In the genomic region with DNA sequence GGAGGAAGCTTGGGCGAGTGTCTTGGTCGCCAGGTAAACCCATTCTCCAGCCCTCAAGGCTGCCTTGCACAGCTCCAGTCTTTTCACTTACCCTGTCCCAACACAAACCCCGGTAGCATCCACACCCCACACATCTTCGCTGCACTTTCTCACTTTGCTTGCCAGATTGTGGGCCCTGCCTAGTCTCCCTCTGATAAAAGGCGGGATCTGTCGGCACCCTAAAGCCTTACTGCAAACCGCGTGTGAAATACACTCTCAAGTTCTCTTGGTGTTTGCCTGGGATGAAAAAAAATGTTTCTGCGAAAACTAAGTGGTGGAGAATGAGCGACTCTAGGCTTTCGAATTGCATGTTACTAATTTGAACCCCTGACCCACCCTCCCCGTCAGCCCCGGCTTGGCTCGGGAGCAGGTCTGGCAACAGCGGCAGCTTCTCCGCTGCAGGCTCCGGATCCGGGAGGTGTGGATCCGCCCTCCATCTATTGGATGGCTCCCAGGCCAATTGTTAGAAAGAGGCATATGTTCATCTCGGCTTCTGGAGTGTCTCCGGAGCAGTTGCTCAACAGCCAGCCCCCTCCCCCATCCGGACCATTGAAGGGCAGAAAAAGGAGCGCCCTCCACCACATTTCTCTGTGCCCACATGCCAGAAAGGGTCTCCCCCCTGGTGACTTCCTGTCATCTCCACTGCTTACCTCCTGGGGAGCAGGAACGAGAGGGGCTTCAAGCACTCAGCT, we compare ENCODE assay signal across 8 cellular contexts. TPM values are rescaled to one million over a fixed set of nuclear protein-coding genes. Genes with fewer than 3 reads are reported as not detected.
DNase-seq lines count a peak whose midpoint lies in the region; ATAC-seq and TF ChIP-seq lines count a peak whose summit lies in the region.

No MANE protein-coding gene starts in this region.

- H3K9ac ChIP-seq in mesendoderm (ENCODE audit: low read length) (peak overlapping the region; percentile 44), stomach smooth muscle (ENCODE audit: low read length in 2 of 2) (no peak overlapping the region)

- no peak overlapping the region for H3K18ac ChIP-seq in mesendoderm (ENCODE audit: low read length)

- no peak overlapping the region for H3K4ac ChIP-seq in mesendoderm (ENCODE audit: low read depth, low read length)

- intact Hi-C loops in activated CD4-positive, alpha-beta T cell treated with anti-CD3 and anti-CD28 coated beads, Interleukin-2, amount 10 ng/mL, durations not matched to agents 24 days and 14 days (cut with micrococcal nuclease): loop anchor here (2.0 to 5.0 kb wide), 3 partner anchors 39 to 406 kb away; partner anchors contain the start of gene PHKA1

- H2AK5ac ChIP-seq in mesendoderm (ENCODE audit: low read length): no peak overlapping the region

- H3K23ac ChIP-seq in mesendoderm (ENCODE audit: low read length): no peak overlapping the region

- H3K4me3 ChIP-seq in BE2C (ENCODE audit: low read depth, low read length): peak overlapping the region; percentile 45
- no peak overlapping the region for H3K4me3 ChIP-seq in mesendoderm (ENCODE audit: low read length)
- H3K4me3 ChIP-seq in stomach smooth muscle (ENCODE audit: low read length in 2 of 2): peak overlapping the region; percentile 66 to 72

- H3K27ac Mint-ChIP-seq in activated CD4-positive, alpha-beta T cell treated with anti-CD3 and anti-CD28 coated beads, Interleukin-2, amount 10 ng/mL, durations not matched to agents 24 days and 14 days: no peak overlapping the region

- no peak overlapping the region for H2BK15ac ChIP-seq in mesendoderm (replicated peaks; ENCODE audit: low read depth)

- no peak overlapping the region for H3K27ac ChIP-seq in mesendoderm (ENCODE audit: low read depth, low read length)
- H3K27ac ChIP-seq in stomach smooth muscle (ENCODE audit: low read length): no peak overlapping the region

- H3K79me2 ChIP-seq in mesendoderm (ENCODE audit: control insufficient read depth, insufficient read depth, low read length): no peaks in the 10 kb centered on the region

- no peaks in the 10 kb centered on the region for H3K9me3 Mint-ChIP-seq in activated CD4-positive, alpha-beta T cell treated with anti-CD3 and anti-CD28 coated beads, Interleukin-2, amount 10 ng/mL, durations not matched to agents 24 days and 14 days

- no peak overlapping the region for H4K5ac ChIP-seq in mesendoderm (ENCODE audit: low read length)

- H4K8ac ChIP-seq in mesendoderm (ENCODE audit: low read depth, low read length): no peak overlapping the region

- peak overlapping the region; percentile 42 for H3K56ac ChIP-seq in mesendoderm (ENCODE audit: low read length)

- H3K4me1 ChIP-seq in BE2C (peaks cover 5% of the 10 kb centered on the region), mesendoderm (ENCODE audit: control insufficient read depth, low read depth, low read length) (no peaks in the 10 kb centered on the region), stomach smooth muscle (ENCODE audit: control insufficient read depth, insufficient read depth, low read length) (peaks cover 44% of the 10 kb centered on the region)

- no peaks in the 10 kb centered on the region for H3K9me3 ChIP-seq in BE2C
- no peaks in the 10 kb centered on the region for H3K9me3 ChIP-seq in stomach smooth muscle (ENCODE audit: control insufficient read depth in 2 of 2, low read length in 2 of 2)

- H3K27me3 ChIP-seq in BE2C (peaks cover 21% of the 10 kb centered on the region), mesendoderm (ENCODE audit: insufficient read depth, low read length, poor library complexity) (peaks cover 22% of the 10 kb centered on the region), stomach smooth muscle (ENCODE audit: control insufficient read depth in 1 of 2, insufficient read depth in 2 of 2, low read length in 2 of 2) (peaks cover 0 to 40% of the 10 kb centered on the region in 2 donors)

- H3K79me1 ChIP-seq in mesendoderm (ENCODE audit: low read length): no peaks in the 10 kb centered on the region

- no peaks in the 10 kb centered on the region for H3K36me3 ChIP-seq in BE2C
- no peaks in the 10 kb centered on the region for H3K36me3 ChIP-seq in mesendoderm (ENCODE audit: control insufficient read depth, insufficient read depth, low read length)
- no peaks in the 10 kb centered on the region for H3K36me3 ChIP-seq in stomach smooth muscle (ENCODE audit: control insufficient read depth in 2 of 2, insufficient read depth in 2 of 2, low read length in 2 of 2)

- no CpG with 5 or more reads among the region's 24 CpGs for WGBS in mesendoderm (ENCODE audit: extremely low coverage, insufficient coverage, low lambda C conversion rate)

- H2BK5ac ChIP-seq in mesendoderm (ENCODE audit: low read length): no peak overlapping the region

- H3K27me3 Mint-ChIP-seq in activated CD4-positive, alpha-beta T cell treated with anti-CD3 and anti-CD28 coated beads, Interleukin-2, amount 10 ng/mL, durations not matched to agents 24 days and 14 days: peaks cover 46% of the 10 kb centered on the region

- H2BK120ac ChIP-seq in mesendoderm (ENCODE audit: low read depth, low read length): no peak overlapping the region

- no peaks in the 10 kb centered on the region for H3K36me3 Mint-ChIP-seq in activated CD4-positive, alpha-beta T cell treated with anti-CD3 and anti-CD28 coated beads, Interleukin-2, amount 10 ng/mL, durations not matched to agents 24 days and 14 days (ENCODE audit: low read depth)

- peak overlapping the region; percentile 62 for H3K4me3 Mint-ChIP-seq in activated CD4-positive, alpha-beta T cell treated with anti-CD3 and anti-CD28 coated beads, Interleukin-2, amount 10 ng/mL, durations not matched to agents 24 days and 14 days

- DNase-seq in BE2C: peak; percentile 74
- DNase-seq in NCI-H2081 (lab: John Stamatoyannopoulos, UW): peak; percentile 54 to 76
- peak; percentile 74 for DNase-seq in activated CD4-positive, alpha-beta T cell treated with anti-CD3 and anti-CD28 coated beads, Interleukin-2, amount 10 ng/mL, durations not matched to agents 24 days and 14 days
- peak; percentile 54 for DNase-seq in epidermal melanocyte (ENCODE audit: insufficient read length, low spot score)
- peak; percentile 88 for DNase-seq in mesendoderm

- TF ChIP-seq CTCF in BE2C (IDR thresholded peaks at IDR 0.05; ENCODE audit: low read depth, low read length): no peak

- H3K4me1 Mint-ChIP-seq in activated CD4-positive, alpha-beta T cell treated with anti-CD3 and anti-CD28 coated beads, Interleukin-2, amount 10 ng/mL, durations not matched to agents 24 days and 14 days: peaks cover 21% of the 10 kb centered on the region

- ATAC-seq in GM21528 (IDR thresholded peaks at IDR 0.05; ENCODE audit: low FRiP score, unreplicated experiment): peak; percentile 66
- no peak for ATAC-seq in HG02885 (IDR thresholded peaks at IDR 0.05; ENCODE audit: poor library complexity, unreplicated experiment)

- H3K4me2 ChIP-seq in mesendoderm (ENCODE audit: low read length): peak overlapping the region; percentile 80

RNA-seq across cellular contexts. Expression of gene CITED1, which starts 3.0 kb away (rescaled TPM):
- 12.4 TPM for polyA plus RNA-seq in BE2C (2012; ENCODE audit: insufficient read depth, insufficient read length, low read depth)
- total RNA-seq in activated CD4-positive, alpha-beta T cell treated with anti-CD3 and anti-CD28 coated beads, Interleukin-2, amount 10 ng/mL, durations not matched to agents 24 days and 14 days: not detected in 2 replicates
- 0.81 TPM for polyA plus RNA-seq in mesendoderm (2013, experiment 1 of 2)
- polyA plus RNA-seq in mesendoderm (2013, experiment 2 of 2): 0.85 TPM

RNA-seq across cellular contexts. Expression of gene RPS4X, which starts 31.7 kb away (rescaled TPM):
- 756 TPM for polyA plus RNA-seq in BE2C (2012; ENCODE audit: insufficient read depth, insufficient read length, low read depth)
- 1,047 and 1,054 TPM in 2 replicates for total RNA-seq in activated CD4-positive, alpha-beta T cell treated with anti-CD3 and anti-CD28 coated beads, Interleukin-2, amount 10 ng/mL, durations not matched to agents 24 days and 14 days
- polyA plus RNA-seq in mesendoderm (2013, experiment 1 of 2): 1,170 TPM
- polyA plus RNA-seq in mesendoderm (2013, experiment 2 of 2): 1,172 TPM
